ENCODE assay signal across 1 cellular context in genomic region chr15:90351479-90352108, GRCh38.
TF ChIP-seq lines count a peak whose summit lies in the region.

No MANE protein-coding gene starts in this region.

TF ChIP-seq in endothelial cell of umbilical vein, 7 proteins besides CTCF, POLR2A, EP300 and RAD21 (continued from another document):
- TF ChIP-seq GATA2 (IDR thresholded peaks at IDR 0.05; ENCODE audit: insufficient read depth, insufficient read length, low read depth, low read length) = no peak
- no peak for TF ChIP-seq MYC (IDR thresholded peaks at IDR 0.05; ENCODE audit: low read depth, low read length)
- no peak for TF ChIP-seq FOS (IDR thresholded peaks at IDR 0.05; ENCODE audit: borderline replicate concordance, insufficient read depth, low read length)
- no peak for TF ChIP-seq POLR2AphosphoS5 (IDR thresholded peaks at IDR 0.05; ENCODE audit: insufficient read depth, low read depth, low read length)
